In genomic region chr15:89575656-89576416, GRCh38 we compare ENCODE assay signal across 8 cellular contexts. TPM values are rescaled to one million over a fixed set of nuclear protein-coding genes. Genes with fewer than 3 reads are reported as not detected.
DNase-seq lines count a peak whose midpoint lies in the region; ATAC-seq and TF ChIP-seq lines count a peak whose summit lies in the region.

No MANE protein-coding gene starts in this region.

- POLR2A ChIA-PET in AG04449 (lab: Yijun Ruan, JAX), result interaction anchor here (0.6 kb wide), 1 partner anchor 26 kb away, joined by 3 read pairs; no protein-coding TSS in a partner anchor

- 1% methylated on average over 57 to 60 of the region's 60 CpGs for WGBS in esophagus, 2 donors

- DNase-seq in AG04449 (ENCODE audit: low read depth, low spot score), result no peak
- DNase-seq in SW480 (ENCODE audit: low spot score), result peak; percentile 14
- no peak for DNase-seq in DMS79 (lab: John Stamatoyannopoulos, UW)
- DNase-seq in middle frontal gyrus (ENCODE audit: extremely low spot score, low spot score), result no peak

- peak overlapping the region; percentile 77 for H2AFZ ChIP-seq in neuron (ENCODE audit: low read depth, low read length)

- no peak overlapping the region for H3K27ac ChIP-seq in esophagus (ENCODE audit: low read depth in 2 of 2, low read length in 1 of 2)

- TF ChIP-seq CTCF in AG04449 (IDR thresholded peaks at IDR 0.05; ENCODE audit: insufficient read depth, low read length, missing control alignments), result no peak

- H3K9me3 ChIP-seq in esophagus (ENCODE audit: control insufficient read depth in 2 of 2, insufficient read depth in 1 of 2, low read depth in 1 of 2, low read length in 1 of 2) (no peaks in the 10 kb centered on the region), neuron (ENCODE audit: low read length) (no peaks in the 10 kb centered on the region)

- H3K4me1 ChIP-seq in esophagus (ENCODE audit: control insufficient read depth in 2 of 2, insufficient read depth in 2 of 2, low read length in 1 of 2) (peaks cover 2 to 3% of the 10 kb centered on the region in 2 donors), neuron (ENCODE audit: insufficient read depth, low read length) (peaks cover 25% of the 10 kb centered on the region)

- ATAC-seq in GM18517 (IDR thresholded peaks at IDR 0.05; ENCODE audit: unreplicated experiment) (peak; percentile 1), HG03095 (IDR thresholded peaks at IDR 0.05; ENCODE audit: unreplicated experiment) (peak; percentile 18)

- H3K4me3 ChIP-seq in AG04449 (ENCODE audit: low read depth, low read length), result peak overlapping the region; percentile 74
- H3K4me3 ChIP-seq in esophagus (ENCODE audit: low read depth in 1 of 2, low read length in 2 of 2), result peak overlapping the region; percentile 76 to 84
- H3K4me3 ChIP-seq in neuron (ENCODE audit: low read length), result peak overlapping the region; percentile 82

- peaks cover 0 to 3% of the 10 kb centered on the region in 2 donors for H3K27me3 ChIP-seq in esophagus (ENCODE audit: control insufficient read depth in 1 of 2, insufficient read depth in 2 of 2, low read length in 2 of 2)
- H3K27me3 ChIP-seq in neuron (ENCODE audit: insufficient read depth, low read length), result no peaks in the 10 kb centered on the region

- H3K36me3 ChIP-seq in esophagus (ENCODE audit: control insufficient read depth in 2 of 2, insufficient read depth in 2 of 2, low read length in 1 of 2), result no peaks in the 10 kb centered on the region
- peaks cover 10% of the 10 kb centered on the region for H3K36me3 ChIP-seq in neuron (ENCODE audit: insufficient read depth, low read length)

- CTCF ChIA-PET in AG04449 (lab: Yijun Ruan, JAX), result interaction anchor here (0.6 kb wide), 1 partner anchor 108 kb away, joined by 3 read pairs; no protein-coding TSS in a partner anchor

RNA-seq across cellular contexts. Expression of gene TICRR, which starts 0.6 kb away (rescaled TPM):
- 1 to 10 TPM; 4.4 to 6.6 TPM for polyA plus RNA-seq in esophagus
